11 cellular contexts compared by ENCODE assay signal in the genomic region with DNA sequence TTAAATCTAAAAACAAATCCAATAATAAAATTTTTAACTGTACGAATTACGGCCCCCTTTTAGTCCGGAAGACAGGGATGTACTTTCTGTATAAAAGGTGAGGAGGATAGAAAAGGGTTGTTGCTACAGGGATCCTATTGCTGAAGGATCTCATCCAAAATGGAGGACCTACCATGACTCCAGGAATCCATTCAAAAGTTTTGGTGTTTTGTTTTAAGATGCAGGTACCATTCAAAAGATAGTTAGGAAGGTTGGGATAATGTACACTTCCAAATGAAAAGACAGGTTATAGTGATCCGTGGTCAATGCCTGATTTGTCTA. TPM values are rescaled to one million over a fixed set of nuclear protein-coding genes. Genes with fewer than 3 reads are reported as not detected.
DNase-seq lines count a peak whose midpoint lies in the region; ATAC-seq and TF ChIP-seq lines count a peak whose summit lies in the region.
"Had no signal": no experiment of that assay in that cellular context is flagged by ENCODE, and none has a peak within 500 bp of the region (broad histone marks: within the 10 kb centered on the region; RNA-seq: fewer than 3 reads in every experiment).

No MANE protein-coding gene starts in this region.

- H3K4me3 ChIP-seq in adrenal gland (peak overlapping the region in 2 of 4 donors; percentile 84 to 93), right lobe of liver (peak overlapping the region in 2 of 3 donors; percentile 70 to 74), lower leg skin (ENCODE audit: low read depth, poor library complexity, severe bottlenecking) (no peak overlapping the region)

- H3K27ac ChIP-seq in adrenal gland (peak overlapping the region; percentile 94 to 97 (median 95)), right lobe of liver (peak overlapping the region in 1 of 3 donors; percentile 82)
- H3K27ac ChIP-seq: HL-60, neutrophil had no signal

- TF ChIP-seq POLR2A in adrenal gland (IDR thresholded peaks at IDR 0.05), result no peak
- TF ChIP-seq POLR2A in right lobe of liver (IDR thresholded peaks at IDR 0.05), result no peak
- TF ChIP-seq POLR2A in lower leg skin (IDR thresholded peaks at IDR 0.05), result no peak

- H3K36me3 Mint-ChIP-seq in activated naive CD4-positive, alpha-beta T cell treated with anti-CD3 and anti-CD28 coated beads, Interleukin-2, amount 10 ng/mL, durations not matched to agents 7 days and 5 days, result peaks cover 3% of the 10 kb centered on the region
- H3K36me3 Mint-ChIP-seq in type B pancreatic cell, result no peaks in the 10 kb centered on the region

- H3K4me1 Mint-ChIP-seq in activated naive CD4-positive, alpha-beta T cell treated with anti-CD3 and anti-CD28 coated beads, Interleukin-2, amount 10 ng/mL, durations not matched to agents 7 days and 5 days, result peaks cover 18% of the 10 kb centered on the region
- H3K4me1 Mint-ChIP-seq in type B pancreatic cell (ENCODE audit: unreplicated experiment), result peaks cover 42% of the 10 kb centered on the region

- H3K27me3 ChIP-seq in adrenal gland, result no peaks in the 10 kb centered on the region
- H3K27me3 ChIP-seq in right lobe of liver, result no peaks in the 10 kb centered on the region

- peak overlapping the region; percentile 66 for H3K4me3 Mint-ChIP-seq in activated naive CD4-positive, alpha-beta T cell treated with anti-CD3 and anti-CD28 coated beads, Interleukin-2, amount 10 ng/mL, durations not matched to agents 7 days and 5 days
- H3K4me3 Mint-ChIP-seq in type B pancreatic cell, result peak overlapping the region; percentile 91

- 58 to 69% (median 61%) methylated on average over 4 of the region's 4 CpGs for WGBS in adrenal gland, 4 donors
- 67% methylated on average over 4 of the region's 4 CpGs for WGBS in right lobe of liver (ENCODE audit: insufficient coverage, low coverage, low lambda C conversion rate, missing lambda C conversion rate)
- WGBS in lower leg skin, 2 donors, result 66 to 72% methylated on average over 4 of the region's 4 CpGs

- no peak for ATAC-seq in right lobe of liver

- H3K9me3 ChIP-seq in adrenal gland (replicated peaks in 1 of 3) (no peaks in the 10 kb centered on the region), right lobe of liver (no peaks in the 10 kb centered on the region)
- H3K9me3 ChIP-seq: neutrophil had no signal

- H3K4me1 ChIP-seq in adrenal gland (replicated peaks in 1 of 2), result peaks cover 9 to 38% of the 10 kb centered on the region in 2 donors
- H3K4me1 ChIP-seq in right lobe of liver, result no peaks in the 10 kb centered on the region

- no peaks in the 10 kb centered on the region for H3K9me3 Mint-ChIP-seq in activated naive CD4-positive, alpha-beta T cell treated with anti-CD3 and anti-CD28 coated beads, Interleukin-2, amount 10 ng/mL, durations not matched to agents 7 days and 5 days
- no peaks in the 10 kb centered on the region for H3K9me3 Mint-ChIP-seq in type B pancreatic cell

- H3K27ac Mint-ChIP-seq in activated naive CD4-positive, alpha-beta T cell treated with anti-CD3 and anti-CD28 coated beads, Interleukin-2, amount 10 ng/mL, durations not matched to agents 7 days and 5 days, result no peak overlapping the region
- no peak overlapping the region for H3K27ac Mint-ChIP-seq in type B pancreatic cell

- no peak for TF ChIP-seq CTCF in adrenal gland (IDR thresholded peaks at IDR 0.05)
- TF ChIP-seq CTCF in right lobe of liver (IDR thresholded peaks at IDR 0.05), result no peak
- no peak for TF ChIP-seq CTCF in type B pancreatic cell (conservative IDR thresholded peaks at IDR 0.05)
- no peak for TF ChIP-seq CTCF in lower leg skin (IDR thresholded peaks at IDR 0.05)

- H3K36me3 ChIP-seq in adrenal gland (replicated peaks in 1 of 2) (no peaks in the 10 kb centered on the region), right lobe of liver (no peaks in the 10 kb centered on the region)
- H3K36me3 ChIP-seq: neutrophil had no signal

- peaks cover 59% of the 10 kb centered on the region for H3K27me3 Mint-ChIP-seq in activated naive CD4-positive, alpha-beta T cell treated with anti-CD3 and anti-CD28 coated beads, Interleukin-2, amount 10 ng/mL, durations not matched to agents 7 days and 5 days
- H3K27me3 Mint-ChIP-seq in type B pancreatic cell, result no peaks in the 10 kb centered on the region

- no peak for DNase-seq in activated naive CD4-positive, alpha-beta T cell treated with anti-CD3 and anti-CD28 coated beads, Interleukin-2, amount 10 ng/mL, durations not matched to agents 7 days and 5 days
- DNase-seq in activated naive CD4-positive, alpha-beta T cell (lab: John Stamatoyannopoulos, UW), result no peak
- DNase-seq in adrenal gland (no peak), right lobe of liver (no peak), type B pancreatic cell (ENCODE audit: extremely low spot score, unreplicated experiment) (no peak), NCI-H1105 treated with DMSO at 0.1 percent for 48 hours (lab: John Stamatoyannopoulos, UW) (no peak), NCI-H82 treated with DMSO at 0.1 percent for 48 hours (lab: John Stamatoyannopoulos, UW; ENCODE audit: unreplicated experiment) (no peak), lower leg skin (ENCODE audit: low spot score in 2 of 2) (no peak)
- DNase-seq: GF-D8 had no signal

- intact Hi-C loops in adrenal gland (cut with DNase I) (loop anchor here (5.0 to 10.0 kb wide), 3 partner anchors 82 to 118 kb away; no protein-coding TSS in a partner anchor), right lobe of liver (cut with DNase I) (loop anchor here in 1 of 2 donors (10.0 kb wide), 1 partner anchor 179 kb away; no protein-coding TSS in a partner anchor), lower leg skin (cut with DNase I; ENCODE audit: low total_unique reads) (no loop called here)

- CTCF ChIA-PET in activated naive CD4-positive, alpha-beta T cell treated with anti-CD3 and anti-CD28 coated beads, Interleukin-2, amount 10 ng/mL, durations not matched to agents 7 days and 5 days (lab: Charles Lee), result interaction anchor here (1.5 to 2.0 kb wide), 2 partner anchors 48 to 180 kb away, joined by 4 to 5 read pairs; no protein-coding TSS in a partner anchor

RNA-seq across cellular contexts. Expression of gene ENAH, which starts 1.3 kb away (rescaled TPM):
- total RNA-seq in adrenal gland (100 to 1,000 TPM in 4 of 8 donors, 10 to 100 TPM in 4; 36.7 to 130 (median 81.8) TPM), right lobe of liver (10 to 100 TPM in 5 of 6 experiments, 1 to 10 TPM in 1; 9.0 to 33.2 (median 20.8) TPM), type B pancreatic cell (ENCODE audit: low replicate concordance) (69.2 and 133 TPM in 2 replicates), lower leg skin (10 to 100 TPM; 32.5 to 37.4 (median 35.2) TPM)
- polyA plus RNA-seq in adrenal gland, result 100 to 1,000 TPM in 1 of 3 donors, 10 to 100 TPM in 2; 10.0 to 142 (median 51.8) TPM
